16 cellular contexts compared by ENCODE assay signal in genomic region chr2:137708311-137708710, GRCh38.
"Had no signal": no experiment of that assay in that cellular context is flagged by ENCODE, and none has a peak within 500 bp of the region (broad histone marks: within the 10 kb centered on the region; RNA-seq: fewer than 3 reads in every experiment).

No MANE protein-coding gene starts in this region.

- H3K36me3 ChIP-seq: SJSA1 had no signal

- H3K4me3 ChIP-seq: SJSA1, SK-N-MC had no signal

- H3K4me1 ChIP-seq: SJSA1 had no signal

- DNase-seq: KBM-7, NCI-H1048, NCI-H1105, NCI-H1417, NCI-H1436 treated with DMSO at 0.1 percent for 48 hours, NCI-H1694 treated with DMSO at 0.1 percent for 48 hours, NCI-H1930, NCI-H2081, NCI-H2107, NCI-H2227 treated with DMSO at 0.1 percent for 48 hours, NCI-H526, NCI-H82, SIG-M5 had no signal

- H3K27ac ChIP-seq: RWPE1, SJSA1, SK-N-MC had no signal

- H3K27me3 ChIP-seq: SJSA1 had no signal

- H3K9me3 ChIP-seq: SJSA1 had no signal
